In the genomic region with DNA sequence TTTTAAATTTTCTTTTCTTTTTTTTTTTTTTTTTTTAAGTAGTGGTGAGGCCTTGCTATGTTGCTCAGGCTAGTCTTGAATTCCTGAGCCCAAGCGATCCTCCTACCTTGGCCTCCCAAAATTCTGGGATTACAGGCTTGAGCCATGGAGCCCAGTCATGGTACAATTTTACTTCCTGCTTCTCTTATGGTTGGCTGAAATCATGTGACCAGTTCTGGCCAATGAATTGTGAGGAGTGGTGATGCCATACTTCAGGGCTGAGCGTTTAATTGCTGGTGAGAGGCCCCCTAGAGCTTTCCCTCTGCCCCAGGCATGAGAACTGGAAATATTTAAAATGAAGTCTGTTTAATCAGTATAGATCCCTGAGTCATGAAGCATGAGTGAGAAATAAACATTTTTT, we compare ENCODE assay signal across 14 cellular contexts. TPM values are rescaled to one million over a fixed set of nuclear protein-coding genes. Genes with fewer than 3 reads are reported as not detected.
DNase-seq lines count a peak whose midpoint lies in the region; ATAC-seq, FAIRE-seq and TF ChIP-seq lines count a peak whose summit lies in the region.
"Had no signal": no experiment of that assay in that cellular context is flagged by ENCODE, and none has a peak within 500 bp of the region (broad histone marks: within the 10 kb centered on the region; RNA-seq: fewer than 3 reads in every experiment).

No MANE protein-coding gene starts in this region.

- no peak for TF ChIP-seq EP300 in A549 (IDR thresholded peaks at IDR 0.05)

- H3K4me3 ChIP-seq in A549 (no peak overlapping the region), astrocyte of the spinal cord (ENCODE audit: low read depth, low read length) (no peak overlapping the region), body of pancreas (no peak overlapping the region)
- H3K4me3 ChIP-seq: colonic mucosa, smooth muscle cell had no signal

- ATAC-seq in A549 (no peak; a peak in 1 of 6 replicates), GM19455 (IDR thresholded peaks at IDR 0.05; ENCODE audit: unreplicated experiment) (no peak), body of pancreas (no peak), HG03135 (IDR thresholded peaks at IDR 0.05; ENCODE audit: unreplicated experiment) (no peak)

- TF ChIP-seq CTCF in A549 (IDR thresholded peaks at IDR 0.05): no peak
- TF ChIP-seq CTCF in astrocyte of the spinal cord (IDR thresholded peaks at IDR 0.05; ENCODE audit: low read depth, low read length): no peak
- no peak for TF ChIP-seq CTCF in body of pancreas (IDR thresholded peaks at IDR 0.05)

- H3K27me3 ChIP-seq in body of pancreas: no peaks in the 10 kb centered on the region
- H3K27me3 ChIP-seq: colonic mucosa had no signal

- POLR2A ChIA-PET in A549 (lab: Yijun Ruan, JAX): interaction anchor here (1.2 kb wide), 1 partner anchor 22 kb away, joined by 5 read pairs; a partner anchor contains a TSS

- H3K9me3 ChIP-seq in A549 (no peaks in the 10 kb centered on the region; the same call in 2 of the 3 replicates), body of pancreas (no peaks in the 10 kb centered on the region)
- H3K9me3 ChIP-seq: colonic mucosa had no signal

- in situ Hi-C loops in astrocyte of the spinal cord (cut with HindIII; ENCODE audit: low sequenced_read_pairs): no loop called here

- TF ChIP-seq POLR2A in A549 (IDR thresholded peaks at IDR 0.05; ENCODE audit: low read length) (no peak), body of pancreas (IDR thresholded peaks at IDR 0.05) (no peak)

- no peaks in the 10 kb centered on the region for H3K36me3 ChIP-seq in body of pancreas (replicated peaks in 1 of 2; ENCODE audit: insufficient read depth in 1 of 2, low read depth in 2 of 2)
- H3K36me3 ChIP-seq: colonic mucosa had no signal

- no peak for TF ChIP-seq RAD21 in A549 (conservative IDR thresholded peaks at IDR 0.05 in 1 of 2, IDR thresholded peaks at IDR 0.05 in 1 of 2)

- CTCF ChIA-PET in A549 (lab: Yijun Ruan, JAX): interaction anchor here (0.5 to 11.5 kb wide), 8 partner anchors 11 to 725 kb away, joined by 3 to 192 read pairs (median 20); a partner anchor contains a TSS

- no peak for FAIRE-seq in A549 (lab: Jason Lieb, UNC)
- no peak for FAIRE-seq in frontal cortex (lab: Jason Lieb, UNC)

- WGBS in A549 (ENCODE audit: missing lambda C conversion rate): 41% methylated on average over 2 of the region's 2 CpGs
- 83 to 95% methylated on average over 2 of the region's 2 CpGs for WGBS in body of pancreas, 2 donors

- intact Hi-C loops in body of pancreas (cut with DNase I): no loop called here

- DNase-seq in A549 (ENCODE audit: low read depth in 1 of 2, low spot score in 1 of 2) (peak; percentile 69 to 82), ELR (ENCODE audit: low read depth) (peak; percentile 60), NCI-H2227 (lab: John Stamatoyannopoulos, UW; ENCODE audit: unreplicated experiment) (peak; percentile 21), astrocyte of the spinal cord (ENCODE audit: low read depth, low spot score) (peak; percentile 19), frontal cortex (ENCODE audit: low spot score in 2 of 2) (no peak), body of pancreas (no peak)
- DNase-seq: activated CD4-positive, alpha-beta memory T cell treated with anti-CD3 and anti-CD28 coated beads, Interleukin-2, amount 10 ng/mL, durations not matched to agents 7 days and 5 days; activated naive CD4-positive, alpha-beta T cell; CD4-positive, alpha-beta T cell; colonic mucosa; NCI-H187 had no signal

- H3K27ac ChIP-seq in A549: peak overlapping the region; percentile 7 to 60; a peak in 4 of 6 replicates
- H3K27ac ChIP-seq in body of pancreas: no peak overlapping the region
- H3K27ac ChIP-seq: colonic mucosa had no signal

- no peak overlapping the region for H3K4me2 ChIP-seq in A549
- H3K4me2 ChIP-seq: smooth muscle cell had no signal

- H3K4me1 ChIP-seq in A549 (peaks cover 29% of the 10 kb centered on the region), body of pancreas (peaks cover 25% of the 10 kb centered on the region)
- H3K4me1 ChIP-seq: colonic mucosa had no signal

TF ChIP-seq in A549, 52 proteins besides CTCF, POLR2A, EP300 and RAD21:
- TF ChIP-seq FOSL2 (IDR thresholded peaks at IDR 0.05) (no peak), FOSL2 (CRISPR knock-in tag; IDR thresholded peaks at IDR 0.05) (peak; percentile 29; the same call in 1 of the 2 replicates), RCOR1 (IDR thresholded peaks at IDR 0.05; ENCODE audit: low read depth, low read length) (no peak), HEYL (CRISPR knock-in tag; IDR thresholded peaks at IDR 0.05) (no peak), PHF8 (IDR thresholded peaks at IDR 0.05; ENCODE audit: borderline replicate concordance, low read depth) (no peak), RNF2 (IDR thresholded peaks at IDR 0.05; ENCODE audit: borderline replicate concordance, low read depth) (no peak)
- TF ChIP-seq, protein P1, sequence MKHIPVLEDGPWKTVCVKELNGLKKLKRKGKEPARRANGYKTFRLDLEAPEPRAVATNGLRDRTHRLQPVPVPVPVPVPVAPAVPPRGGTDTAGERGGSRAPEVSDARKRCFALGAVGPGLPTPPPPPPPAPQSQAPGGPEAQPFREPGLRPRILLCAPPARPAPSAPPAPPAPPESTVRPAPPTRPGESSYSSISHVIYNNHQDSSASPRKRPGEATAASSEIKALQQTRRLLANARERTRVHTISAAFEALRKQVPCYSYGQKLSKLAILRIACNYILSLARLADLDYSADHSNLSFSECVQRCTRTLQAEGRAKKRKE (CRISPR knock-in tag; IDR thresholded peaks at IDR 0.05; ENCODE audit: low read depth): no peak
- TF ChIP-seq, protein P2, sequence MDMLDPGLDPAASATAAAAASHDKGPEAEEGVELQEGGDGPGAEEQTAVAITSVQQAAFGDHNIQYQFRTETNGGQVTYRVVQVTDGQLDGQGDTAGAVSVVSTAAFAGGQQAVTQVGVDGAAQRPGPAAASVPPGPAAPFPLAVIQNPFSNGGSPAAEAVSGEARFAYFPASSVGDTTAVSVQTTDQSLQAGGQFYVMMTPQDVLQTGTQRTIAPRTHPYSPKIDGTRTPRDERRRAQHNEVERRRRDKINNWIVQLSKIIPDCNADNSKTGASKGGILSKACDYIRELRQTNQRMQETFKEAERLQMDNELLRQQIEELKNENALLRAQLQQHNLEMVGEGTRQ (IDR thresholded peaks at IDR 0.05): peak; percentile 41

RNA-seq across cellular contexts. Expression of a gene that starts 22.2 kb away (rescaled TPM):
- polyA plus RNA-seq in A549 (2011; rRNA removed): 79.1 and 89.3 TPM in 2 replicates
- polyA plus RNA-seq in A549 (2012; cell fraction: cytosol; rRNA removed): 56.6 and 59.7 TPM in 2 replicates
- polyA plus RNA-seq in A549 (2012; cell fraction: nucleus; rRNA removed): 62.6 and 68.6 TPM in 2 replicates
- polyA plus RNA-seq in A549 (2017; fragmentation: RNase III; extraction: RNeasy Plus Mini Kit Qiagen cat#74134 plus additional on column Dnase treatment): 39.4 to 45.9 TPM (median 40.4 TPM) in 3 replicates
- polyA minus RNA-seq in A549 (2011; rRNA and poly(A)+ RNA removed): 57.4 and 62.0 TPM in 2 replicates
- total RNA-seq in frontal cortex: under 0.01 TPM
- total RNA-seq in body of pancreas: 10 to 100 TPM; 15.8 to 23.1 TPM

Comparison
In these comparisons a context has a peak if more than half of its experiments do, and no peak if none do; other contexts are left out.
1. DNase-seq: peak in A549 (2 of 2), ELR (single experiment), NCI-H2227 (single experiment) and astrocyte of the spinal cord (single experiment); none in frontal cortex (0 of 2) and body of pancreas (0 of 4).
2. H3K27ac ChIP-seq: peak in A549 (2 of 2); none in body of pancreas (0 of 4).
3. RNA of a gene that starts 22.2 kb away (total RNA-seq): 15.8 to 23.1 TPM in body of pancreas; under 0.01 TPM in frontal cortex (single experiment); every median in the first group is over 10 times any median in the second.